11 cellular contexts compared by ENCODE assay signal in the genomic region with DNA sequence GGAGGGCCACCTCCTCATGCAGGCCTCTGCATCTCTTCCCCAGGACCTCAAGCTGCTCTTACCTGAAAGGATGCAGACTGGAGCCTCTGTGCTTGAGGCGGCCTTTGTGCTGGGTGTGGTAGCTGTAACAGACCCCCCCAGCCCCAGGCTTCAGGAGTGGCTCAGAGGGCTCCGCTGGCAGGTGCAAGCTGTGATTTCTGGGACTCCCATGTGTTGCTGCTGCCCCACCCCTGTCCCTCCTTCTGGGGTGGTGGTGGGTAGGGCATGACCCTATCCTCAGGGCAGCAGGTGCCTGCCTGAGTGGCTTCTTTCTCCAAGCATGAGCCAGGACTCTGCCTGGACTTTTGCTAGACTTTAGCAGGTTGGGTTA.
A peak's percentile ranks its signal among the peaks of the same experiment; 100 is the strongest.
DNase-seq lines count a peak whose midpoint lies in the region; ATAC-seq and TF ChIP-seq lines count a peak whose summit lies in the region.
"Had no signal": no experiment of that assay in that cellular context is flagged by ENCODE, and none has a peak within 500 bp of the region (broad histone marks: within the 10 kb centered on the region; RNA-seq: fewer than 3 reads in every experiment).

No MANE protein-coding gene starts in this region.

- H3K27me3 Mint-ChIP-seq in GM23338 (ENCODE audit: insufficient read depth, low read depth, poor library complexity) (peaks cover 10% of the 10 kb centered on the region), chondrocyte (ENCODE audit: low read depth) (no peaks in the 10 kb centered on the region)
- no peaks in the 10 kb centered on the region for H3K27me3 Mint-ChIP-seq in activated CD8-positive, alpha-beta T cell treated with anti-CD3 and anti-CD28 coated beads, Interleukin-2, amount 10 ng/mL, durations not matched to agents 7 days and 5 days (ENCODE audit: low read depth)
- H3K27me3 Mint-ChIP-seq in CD8-positive, alpha-beta T cell (ENCODE audit: low read depth): no peaks in the 10 kb centered on the region

- peak; percentile 70 for TF ChIP-seq CTCF in 22Rv1 (IDR thresholded peaks at IDR 0.05)
- TF ChIP-seq CTCF in GM23338 (conservative IDR thresholded peaks at IDR 0.05; ENCODE audit: low read depth in 2 of 2): no peak
- no peak for TF ChIP-seq CTCF in CD8-positive, alpha-beta T cell (IDR thresholded peaks at IDR 0.05)
- no peak for TF ChIP-seq CTCF in chondrocyte (IDR thresholded peaks at IDR 0.05)

- H3K9me3 Mint-ChIP-seq in GM23338 (no peaks in the 10 kb centered on the region), chondrocyte (ENCODE audit: low read depth) (no peaks in the 10 kb centered on the region)
- no peaks in the 10 kb centered on the region for H3K9me3 Mint-ChIP-seq in activated CD8-positive, alpha-beta T cell treated with anti-CD3 and anti-CD28 coated beads, Interleukin-2, amount 10 ng/mL, durations not matched to agents 7 days and 5 days (ENCODE audit: insufficient read depth)
- no peaks in the 10 kb centered on the region for H3K9me3 Mint-ChIP-seq in CD8-positive, alpha-beta T cell

- H3K27me3 ChIP-seq in GM23338 (ENCODE audit: insufficient read depth): no peaks in the 10 kb centered on the region
- H3K27me3 ChIP-seq in CD8-positive, alpha-beta T cell (ENCODE audit: insufficient read depth, low read length): no peaks in the 10 kb centered on the region
- no peaks in the 10 kb centered on the region for H3K27me3 ChIP-seq in Karpas-422 (ENCODE audit: low read length)
- H3K27me3 ChIP-seq: pancreas, upper lobe of left lung had no signal

- H3K27ac Mint-ChIP-seq in GM23338 (no peak overlapping the region), chondrocyte (ENCODE audit: unreplicated experiment) (no peak overlapping the region)
- no peak overlapping the region for H3K27ac Mint-ChIP-seq in activated CD8-positive, alpha-beta T cell treated with anti-CD3 and anti-CD28 coated beads, Interleukin-2, amount 10 ng/mL, durations not matched to agents 7 days and 5 days
- no peak overlapping the region for H3K27ac Mint-ChIP-seq in CD8-positive, alpha-beta T cell

- intact Hi-C loops in CD8-positive, alpha-beta T cell (cut with DNase I, micrococcal nuclease): no loop called here

- no peaks in the 10 kb centered on the region for H3K79me2 ChIP-seq in GM23338 (replicated peaks; ENCODE audit: insufficient read depth)
- H3K79me2 ChIP-seq in Karpas-422 (ENCODE audit: low read length): no peaks in the 10 kb centered on the region

- H3K27ac ChIP-seq in 22Rv1 (no peak overlapping the region), GM23338 (ENCODE audit: low read depth) (no peak overlapping the region; the same call in 1 of the 2 replicates), Karpas-422 (ENCODE audit: low read length) (no peak overlapping the region)
- H3K27ac ChIP-seq in CD8-positive, alpha-beta T cell (ENCODE audit: low read depth, low read length): no peak overlapping the region
- H3K27ac ChIP-seq: HL-60, pancreas, upper lobe of left lung had no signal

- no peaks in the 10 kb centered on the region for H3K9me3 ChIP-seq in CD8-positive, alpha-beta T cell (ENCODE audit: low read length)
- H3K9me3 ChIP-seq in Karpas-422 (ENCODE audit: low read length): no peaks in the 10 kb centered on the region
- H3K9me3 ChIP-seq: pancreas, upper lobe of left lung had no signal

- H3K36me3 ChIP-seq in GM23338 (ENCODE audit: insufficient read depth): peaks cover under 1% of the 10 kb centered on the region; the same call in 1 of the 2 replicates
- H3K36me3 ChIP-seq in CD8-positive, alpha-beta T cell (ENCODE audit: insufficient read depth, low read length): peaks cover 8% of the 10 kb centered on the region
- no peaks in the 10 kb centered on the region for H3K36me3 ChIP-seq in Karpas-422 (ENCODE audit: insufficient read depth, low read length)
- H3K36me3 ChIP-seq: pancreas had no signal

- CTCF ChIA-PET in activated CD8-positive, alpha-beta T cell treated with anti-CD3 and anti-CD28 coated beads, Interleukin-2, amount 10 ng/mL, durations not matched to agents 7 days and 5 days (lab: Charles Lee): interaction anchor here (0.8 to 2.0 kb wide), 19 partner anchors 10 to 956 kb away, joined by 3 to 11 read pairs (median 4); no protein-coding TSS in a partner anchor
- CTCF ChIA-PET in CD8-positive, alpha-beta T cell (lab: Charles Lee): interaction anchor here (0.5 to 3.1 kb wide), 19 partner anchors 10 to 966 kb away, joined by 3 to 39 read pairs (median 3); no protein-coding TSS in a partner anchor

- H4K20me1 ChIP-seq in GM23338 (replicated peaks; ENCODE audit: insufficient read depth) (no peaks in the 10 kb centered on the region), Karpas-422 (ENCODE audit: insufficient read depth, low read depth, low read length) (no peaks in the 10 kb centered on the region; the same call in 1 of the 2 replicates)

- H3K4me3 ChIP-seq in GM23338: no peak overlapping the region
- H3K4me3 ChIP-seq in CD8-positive, alpha-beta T cell (ENCODE audit: low read depth, low read length): no peak overlapping the region
- no peak overlapping the region for H3K4me3 ChIP-seq in Karpas-422 (ENCODE audit: low read length)
- H3K4me3 ChIP-seq: pancreas, upper lobe of left lung had no signal

- no peaks in the 10 kb centered on the region; the same call in 2 of the 3 replicates for H3K36me3 Mint-ChIP-seq in GM23338 (ENCODE audit: low read depth)
- H3K36me3 Mint-ChIP-seq in activated CD8-positive, alpha-beta T cell treated with anti-CD3 and anti-CD28 coated beads, Interleukin-2, amount 10 ng/mL, durations not matched to agents 7 days and 5 days (ENCODE audit: low read depth): peaks cover 5% of the 10 kb centered on the region
- peaks cover 22% of the 10 kb centered on the region for H3K36me3 Mint-ChIP-seq in CD8-positive, alpha-beta T cell
- peaks cover 12% of the 10 kb centered on the region for H3K36me3 Mint-ChIP-seq in chondrocyte (ENCODE audit: low read depth)

- H3K9me2 ChIP-seq in GM23338 (ENCODE audit: insufficient read depth): no peaks in the 10 kb centered on the region
- H3K9me2 ChIP-seq in Karpas-422 (replicated peaks; ENCODE audit: insufficient read depth, low read length): no peaks in the 10 kb centered on the region

- ATAC-seq in GM23338: peak; percentile 21
- peak; percentile 28 for ATAC-seq in activated CD8-positive, alpha-beta T cell treated with anti-CD3 and anti-CD28 coated beads, Interleukin-2, amount 10 ng/mL, durations not matched to agents 7 days and 5 days
- no peak for ATAC-seq in CD8-positive, alpha-beta T cell

- no peak for DNase-seq in GM23338 (ENCODE audit: low spot score)
- no peak for DNase-seq in activated CD8-positive, alpha-beta T cell treated with anti-CD3 and anti-CD28 coated beads, Interleukin-2, amount 10 ng/mL, durations not matched to agents 7 days and 5 days
- DNase-seq in myocyte (ENCODE audit: low read depth): peak; percentile 40
- no peak for DNase-seq in CD8-positive, alpha-beta T cell
- no peak for DNase-seq in kidney tubule cell (ENCODE audit: low spot score)
- no peak for DNase-seq in Karpas-422
- no peak for DNase-seq in chondrocyte (ENCODE audit: low spot score)

- POLR2A ChIA-PET in activated CD8-positive, alpha-beta T cell treated with anti-CD3 and anti-CD28 coated beads, Interleukin-2, amount 10 ng/mL, durations not matched to agents 7 days and 5 days (lab: Charles Lee): interaction anchor here (0.6 kb wide), 2 partner anchors 10 to 198 kb away, joined by 3 read pairs; no protein-coding TSS in a partner anchor
- POLR2A ChIA-PET in CD8-positive, alpha-beta T cell (lab: Charles Lee): no interaction called here

- H3K4me1 ChIP-seq in GM23338 (ENCODE audit: insufficient read depth) (peaks cover 9% of the 10 kb centered on the region; the same call in 1 of the 2 replicates), Karpas-422 (ENCODE audit: low read length) (no peaks in the 10 kb centered on the region)
- H3K4me1 ChIP-seq in CD8-positive, alpha-beta T cell (ENCODE audit: insufficient read depth, low read length): no peaks in the 10 kb centered on the region
- H3K4me1 ChIP-seq: pancreas had no signal

- H3K4me2 ChIP-seq in GM23338 (no peak overlapping the region), Karpas-422 (ENCODE audit: low read depth, low read length, poor library complexity, severe bottlenecking) (no peak overlapping the region)

- H3K9ac ChIP-seq in Karpas-422 (ENCODE audit: low read length): no peak overlapping the region

- H2AFZ ChIP-seq in GM23338 (no peak overlapping the region), Karpas-422 (ENCODE audit: low read length) (no peak overlapping the region)

- no peaks in the 10 kb centered on the region for H3F3A ChIP-seq in GM23338 (replicated peaks; ENCODE audit: low read depth)

- no peak overlapping the region for H3K4me3 Mint-ChIP-seq in GM23338
- no peak overlapping the region for H3K4me3 Mint-ChIP-seq in activated CD8-positive, alpha-beta T cell treated with anti-CD3 and anti-CD28 coated beads, Interleukin-2, amount 10 ng/mL, durations not matched to agents 7 days and 5 days
- H3K4me3 Mint-ChIP-seq in CD8-positive, alpha-beta T cell: no peak overlapping the region
- no peak overlapping the region for H3K4me3 Mint-ChIP-seq in chondrocyte (ENCODE audit: unreplicated experiment)

- H3K4me1 Mint-ChIP-seq in GM23338 (peaks cover 13% of the 10 kb centered on the region), chondrocyte (ENCODE audit: low read depth) (peaks cover 21% of the 10 kb centered on the region)
- H3K4me1 Mint-ChIP-seq in activated CD8-positive, alpha-beta T cell treated with anti-CD3 and anti-CD28 coated beads, Interleukin-2, amount 10 ng/mL, durations not matched to agents 7 days and 5 days (ENCODE audit: low read depth): peaks cover 8% of the 10 kb centered on the region
- H3K4me1 Mint-ChIP-seq in CD8-positive, alpha-beta T cell (ENCODE audit: low read depth): peaks cover 3% of the 10 kb centered on the region

TF ChIP-seq in GM23338, 12 proteins besides CTCF, POLR2A, EP300 and RAD21 (continues in another document):
- no peak for TF ChIP-seq ZNF114 (CRISPR knock-in tag; IDR thresholded peaks at IDR 0.05)
- TF ChIP-seq, protein P1, sequence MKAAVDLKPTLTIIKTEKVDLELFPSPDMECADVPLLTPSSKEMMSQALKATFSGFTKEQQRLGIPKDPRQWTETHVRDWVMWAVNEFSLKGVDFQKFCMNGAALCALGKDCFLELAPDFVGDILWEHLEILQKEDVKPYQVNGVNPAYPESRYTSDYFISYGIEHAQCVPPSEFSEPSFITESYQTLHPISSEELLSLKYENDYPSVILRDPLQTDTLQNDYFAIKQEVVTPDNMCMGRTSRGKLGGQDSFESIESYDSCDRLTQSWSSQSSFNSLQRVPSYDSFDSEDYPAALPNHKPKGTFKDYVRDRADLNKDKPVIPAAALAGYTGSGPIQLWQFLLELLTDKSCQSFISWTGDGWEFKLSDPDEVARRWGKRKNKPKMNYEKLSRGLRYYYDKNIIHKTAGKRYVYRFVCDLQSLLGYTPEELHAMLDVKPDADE (IDR thresholded peaks at IDR 0.05): no peak
- TF ChIP-seq JUNB (IDR thresholded peaks at IDR 0.05; ENCODE audit: unreplicated experiment): no peak
- no peak for TF ChIP-seq ZNF331 (CRISPR knock-in tag; IDR thresholded peaks at IDR 0.05; ENCODE audit: low read depth)
- no peak for TF ChIP-seq NANOG (IDR thresholded peaks at IDR 0.05; ENCODE audit: borderline replicate concordance)
- TF ChIP-seq CREB1 (CRISPR knock-in tag; IDR thresholded peaks at IDR 0.05; ENCODE audit: low read depth): no peak
